Comparison of ENCODE assay signal across 9 cellular contexts in genomic region chr5:127757576-127757975, GRCh38.
A peak's percentile ranks its signal among the peaks of the same experiment; 100 is the strongest.
DNase-seq lines count a peak whose midpoint lies in the region; ATAC-seq and TF ChIP-seq lines count a peak whose summit lies in the region.
"Had no signal": no experiment of that assay in that cellular context is flagged by ENCODE, and none has a peak within 500 bp of the region (broad histone marks: within the 10 kb centered on the region; RNA-seq: fewer than 3 reads in every experiment).

No MANE protein-coding gene starts in this region.

- H3K27ac Mint-ChIP-seq in nephron: peak overlapping the region in 1 of 3 experiments; percentile 11
- H3K27ac Mint-ChIP-seq: activated B cell treated with CpG ODN at 0.5 μM for 24 hours had no signal

- ATAC-seq in GM18868 (IDR thresholded peaks at IDR 0.05; ENCODE audit: unreplicated experiment): peak; percentile 91
- peak; percentile 64 for ATAC-seq in HG03066 (IDR thresholded peaks at IDR 0.05; ENCODE audit: low read depth, unreplicated experiment)
- no peak for ATAC-seq in HG03439 (IDR thresholded peaks at IDR 0.05; ENCODE audit: unreplicated experiment)
- ATAC-seq in HG03521 (IDR thresholded peaks at IDR 0.05; ENCODE audit: unreplicated experiment): no peak

- H3K9me3 Mint-ChIP-seq in nephron: no peaks in the 10 kb centered on the region
- H3K9me3 Mint-ChIP-seq: activated B cell treated with CpG ODN at 0.5 μM for 24 hours had no signal

- H3K27me3 Mint-ChIP-seq in nephron (ENCODE audit: low read depth): no peaks in the 10 kb centered on the region
- H3K27me3 Mint-ChIP-seq: activated B cell treated with CpG ODN at 0.5 μM for 24 hours had no signal

- H3K4me3 Mint-ChIP-seq in nephron: no peak overlapping the region
- H3K4me3 Mint-ChIP-seq: activated B cell treated with CpG ODN at 0.5 μM for 24 hours had no signal

- no peak overlapping the region for H3K4me3 ChIP-seq in epithelial cell of esophagus (ENCODE audit: low read length)

- TF ChIP-seq CTCF in epithelial cell of esophagus (IDR thresholded peaks at IDR 0.05; ENCODE audit: insufficient read depth, low read depth, low read length, missing control alignments): peak; percentile 68
- peak; percentile 43 to 53 (median 44) for TF ChIP-seq CTCF in nephron (IDR thresholded peaks at IDR 0.05; ENCODE audit: unreplicated experiment in 3 of 3)

- H3K4me1 Mint-ChIP-seq in nephron: peaks cover 20% of the 10 kb centered on the region
- H3K4me1 Mint-ChIP-seq: activated B cell treated with CpG ODN at 0.5 μM for 24 hours had no signal

- H3K36me3 Mint-ChIP-seq in nephron (ENCODE audit: low read depth): no peaks in the 10 kb centered on the region

- peak; percentile 67 for DNase-seq in D341Med (ENCODE audit: low spot score)
- DNase-seq in OCI-M1 (lab: John Stamatoyannopoulos, UW): peak; percentile 13
- peak; percentile 76 for DNase-seq in epithelial cell of esophagus (ENCODE audit: low read depth)
- DNase-seq: activated B cell treated with CpG ODN at 0.5 μM for 24 hours had no signal

Comparison
In these comparisons a context has a peak if more than half of its experiments do, and no peak if none do; other contexts are left out.
1. DNase-seq: peak in every context shown above with its lines; median percentile 76 in epithelial cell of esophagus; 67 in D341Med; 13 in OCI-M1.
2. ATAC-seq: peak in GM18868 (single experiment) and HG03066 (single experiment); none in HG03439 (single experiment) and HG03521 (single experiment).